ENCODE assay signal across 16 cellular contexts in genomic region chr2:67572721-67573485, GRCh38.
DNase-seq lines count a peak whose midpoint lies in the region; FAIRE-seq and TF ChIP-seq lines count a peak whose summit lies in the region.
"Had no signal": no experiment of that assay in that cellular context is flagged by ENCODE, and none has a peak within 500 bp of the region (broad histone marks: within the 10 kb centered on the region; RNA-seq: fewer than 3 reads in every experiment).

No MANE protein-coding gene starts in this region.

- peak; percentile 56 for DNase-seq in GM23248
- DNase-seq in astrocyte (ENCODE audit: low read depth), result peak; percentile 67
- DNase-seq in fibroblast of the aortic adventitia (ENCODE audit: low read depth), result peak; percentile 95
- DNase-seq in skeletal muscle cell (ENCODE audit: low read depth), result peak; percentile 38
- no peak for DNase-seq in NCI-H510A (lab: John Stamatoyannopoulos, UW)
- DNase-seq in stimulated activated CD4-positive, alpha-beta T cell treated with anti-CD3 and anti-CD28 coated beads, Interleukin-15, amount 100 ng/mL, for 24 hours, result no peak
- DNase-seq in NCI-H1694 treated with DMSO at 0.1 percent for 48 hours (lab: John Stamatoyannopoulos, UW), result no peak
- DNase-seq: activated CD4-positive, alpha-beta T cell treated with anti-CD3 and anti-CD28 coated beads, Interleukin-2, amount 50 U/mL, for 4 hours; adrenal gland; CD4-positive, CD25-positive, alpha-beta regulatory T cell; dorsolateral prefrontal cortex; foreskin melanocyte; NCI-H1048; nucleus accumbens; stimulated activated naive CD8-positive, alpha-beta T cell treated with anti-CD3 and anti-CD28 coated beads, Interleukin-15, amount 100 ng/mL, for 72 hours had no signal

- H4K20me1 ChIP-seq in GM23248 (ENCODE audit: insufficient read depth), result no peaks in the 10 kb centered on the region
- no peaks in the 10 kb centered on the region for H4K20me1 ChIP-seq in astrocyte (ENCODE audit: insufficient read depth, low read length)

- H3K4me2 ChIP-seq in GM23248 (ENCODE audit: unreplicated experiment) (no peak overlapping the region), astrocyte (ENCODE audit: low read length) (no peak overlapping the region)

- peak overlapping the region; percentile 41 for H3K27ac ChIP-seq in GM23248
- H3K27ac ChIP-seq in astrocyte (ENCODE audit: low read depth, low read length), result peak overlapping the region; percentile 36
- H3K27ac ChIP-seq: adrenal gland, dorsolateral prefrontal cortex had no signal

- no peaks in the 10 kb centered on the region for H3K9me2 ChIP-seq in GM23248 (ENCODE audit: insufficient read depth)

- WGBS in GM23248 (ENCODE audit: low coverage in 1 of 2, low lambda C conversion rate in 2 of 2, missing lambda C conversion rate in 2 of 2), 2 experiments, result 12 to 15% methylated on average over 3 of the region's 3 CpGs

- no peaks in the 10 kb centered on the region for H3K27me3 ChIP-seq in GM23248 (replicated peaks; ENCODE audit: insufficient read depth)
- H3K27me3 ChIP-seq in astrocyte (ENCODE audit: insufficient read depth, low read length), result no peaks in the 10 kb centered on the region
- H3K27me3 ChIP-seq: adrenal gland had no signal

- FAIRE-seq in astrocyte (lab: Jason Lieb, UNC), result no peak
- FAIRE-seq: GM12878 had no signal

- H3K27ac Mint-ChIP-seq in astrocyte (ENCODE audit: unreplicated experiment), result peak overlapping the region; percentile 2
- H3K27ac Mint-ChIP-seq: CD4-positive, CD25-positive, alpha-beta regulatory T cell; stimulated activated naive CD8-positive, alpha-beta T cell treated with anti-CD3 and anti-CD28 coated beads, Interleukin-15, amount 100 ng/mL, for 72 hours had no signal

- TF ChIP-seq CTCF in astrocyte (IDR thresholded peaks at IDR 0.05; ENCODE audit: insufficient read depth, low read depth, low read length), result no peak
- TF ChIP-seq CTCF in fibroblast of the aortic adventitia (IDR thresholded peaks at IDR 0.05; ENCODE audit: insufficient read depth, low read length), result no peak

- no peaks in the 10 kb centered on the region for H3K27me3 Mint-ChIP-seq in astrocyte (ENCODE audit: low read depth, unreplicated experiment)
- H3K27me3 Mint-ChIP-seq: CD4-positive, CD25-positive, alpha-beta regulatory T cell; stimulated activated naive CD8-positive, alpha-beta T cell treated with anti-CD3 and anti-CD28 coated beads, Interleukin-15, amount 100 ng/mL, for 72 hours had no signal

- no peaks in the 10 kb centered on the region for H3K9me3 ChIP-seq in GM23248 (ENCODE audit: low read depth)
- no peaks in the 10 kb centered on the region for H3K9me3 ChIP-seq in astrocyte (ENCODE audit: insufficient read depth, low read depth, low read length)
- H3K9me3 ChIP-seq: adrenal gland had no signal

- H3K36me3 ChIP-seq in GM23248 (ENCODE audit: low read depth) (no peaks in the 10 kb centered on the region), astrocyte (ENCODE audit: insufficient read depth, low read length) (no peaks in the 10 kb centered on the region)
- H3K36me3 ChIP-seq: adrenal gland had no signal

- no peak overlapping the region for H3K9ac ChIP-seq in GM23248
- no peak overlapping the region for H3K9ac ChIP-seq in astrocyte (ENCODE audit: low read length)

- H3K79me2 ChIP-seq in GM23248 (ENCODE audit: insufficient read depth) (no peaks in the 10 kb centered on the region), astrocyte (ENCODE audit: insufficient read depth, low read length) (no peaks in the 10 kb centered on the region)

- no peak overlapping the region for H3K4me3 Mint-ChIP-seq in astrocyte (ENCODE audit: unreplicated experiment)
- H3K4me3 Mint-ChIP-seq: CD4-positive, CD25-positive, alpha-beta regulatory T cell; stimulated activated naive CD8-positive, alpha-beta T cell treated with anti-CD3 and anti-CD28 coated beads, Interleukin-15, amount 100 ng/mL, for 72 hours had no signal

- H3K9me3 Mint-ChIP-seq in astrocyte (ENCODE audit: unreplicated experiment), result peaks cover 3% of the 10 kb centered on the region

- H3F3A ChIP-seq in GM23248 (ENCODE audit: insufficient read depth), result peaks cover 42% of the 10 kb centered on the region

- H2AFZ ChIP-seq in GM23248 (no peak overlapping the region), astrocyte (ENCODE audit: low read depth, low read length) (no peak overlapping the region)

- H3K36me3 Mint-ChIP-seq in astrocyte (ENCODE audit: low read depth, unreplicated experiment), result no peaks in the 10 kb centered on the region
- H3K36me3 Mint-ChIP-seq: CD4-positive, CD25-positive, alpha-beta regulatory T cell had no signal

- H3K4me1 Mint-ChIP-seq in astrocyte (ENCODE audit: low read depth, unreplicated experiment), result peaks cover 11% of the 10 kb centered on the region
- H3K4me1 Mint-ChIP-seq: CD4-positive, CD25-positive, alpha-beta regulatory T cell; stimulated activated naive CD8-positive, alpha-beta T cell treated with anti-CD3 and anti-CD28 coated beads, Interleukin-15, amount 100 ng/mL, for 72 hours had no signal

- H3K4me3 ChIP-seq in GM23248 (no peak overlapping the region), astrocyte (ENCODE audit: insufficient read depth, low read depth, low read length) (no peak overlapping the region), fibroblast of the aortic adventitia (ENCODE audit: low read depth, low read length) (no peak overlapping the region), skeletal muscle cell (ENCODE audit: low read depth, low read length) (no peak overlapping the region)
- H3K4me3 ChIP-seq: adrenal gland, dorsolateral prefrontal cortex, GM12878 had no signal

- in situ Hi-C loops in GM23248 (cut with MboI), result no loop called here

- peaks cover 37% of the 10 kb centered on the region for H3K4me1 ChIP-seq in GM23248 (ENCODE audit: insufficient read depth)
- peaks cover 14% of the 10 kb centered on the region for H3K4me1 ChIP-seq in astrocyte (ENCODE audit: insufficient read depth, low read length)
- H3K4me1 ChIP-seq: adrenal gland had no signal

Comparison
In these comparisons a context has a peak if more than half of its experiments do, and no peak if none do; other contexts are left out.
1. DNase-seq: peak in GM23248 (single experiment), astrocyte (single experiment), fibroblast of the aortic adventitia (single experiment) and skeletal muscle cell (single experiment); none in NCI-H510A (single experiment), stimulated activated CD4-positive, alpha-beta T cell treated with anti-CD3 and anti-CD28 coated beads, Interleukin-15, amount 100 ng/mL, for 24 hours (single experiment) and NCI-H1694 treated with DMSO at 0.1 percent for 48 hours (single experiment).